Comparison of ENCODE assay signal across 8 cellular contexts in the genomic region with DNA sequence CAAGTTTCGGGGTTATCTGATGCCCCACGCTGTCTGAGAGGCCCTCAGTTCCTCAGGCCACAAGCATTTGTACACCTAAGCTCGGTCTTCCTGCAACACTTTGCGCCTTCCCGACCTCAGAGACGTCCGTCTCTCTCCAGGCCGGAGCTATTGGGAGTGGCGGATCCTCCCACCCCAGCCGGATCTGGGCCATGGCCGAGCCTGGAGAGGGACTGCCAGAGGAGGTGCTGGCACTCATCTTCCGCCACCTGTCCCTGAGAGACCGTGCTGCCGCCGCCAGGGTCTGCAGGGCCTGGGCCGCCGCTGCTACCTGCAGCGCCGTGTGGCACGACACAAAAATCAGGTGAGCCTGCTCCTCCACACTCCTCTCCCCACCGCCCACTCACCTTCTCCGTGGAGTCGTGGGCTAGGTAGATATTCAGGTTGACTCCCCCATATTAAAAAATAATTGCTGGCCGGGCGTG. TPM values are rescaled to one million over a fixed set of nuclear protein-coding genes. Genes with fewer than 3 reads are reported as not detected.
A peak's percentile ranks its signal among the peaks of the same experiment; 100 is the strongest.
DNase-seq lines count a peak whose midpoint lies in the region; ATAC-seq and TF ChIP-seq lines count a peak whose summit lies in the region.

No MANE protein-coding gene starts in this region.

- peak overlapping the region; percentile 93; the same call in 1 of the 2 replicates for H3K4me2 ChIP-seq in DOHH2 (ENCODE audit: low read length)

- peaks cover 20% of the 10 kb centered on the region for H3K36me3 Mint-ChIP-seq in activated CD8-positive, alpha-beta T cell treated with anti-CD3 and anti-CD28 coated beads for 36 hours (ENCODE audit: low read depth)
- H3K36me3 Mint-ChIP-seq in glutamatergic neuron (ENCODE audit: unreplicated experiment) (no peaks in the 10 kb centered on the region), HFFc6 (ENCODE audit: low read depth) (no peaks in the 10 kb centered on the region)

- TF ChIP-seq CTCF in DOHH2 (IDR thresholded peaks at IDR 0.05; ENCODE audit: low read depth, low read length, poor library complexity, severe bottlenecking) (no peak), glutamatergic neuron (IDR thresholded peaks at IDR 0.05; ENCODE audit: partially characterized antibody, unreplicated experiment) (no peak), psoas muscle (IDR thresholded peaks at IDR 0.05) (no peak), HFFc6 (IDR thresholded peaks at IDR 0.05) (no peak)
- TF ChIP-seq CTCF in activated CD8-positive, alpha-beta T cell treated with anti-CD3 and anti-CD28 coated beads for 36 hours (IDR thresholded peaks at IDR 0.05) = no peak

- H3K27me3 ChIP-seq in DOHH2 (ENCODE audit: control insufficient read depth, low read length) (peaks cover 44% of the 10 kb centered on the region), psoas muscle (ENCODE audit: insufficient read depth in 3 of 3, low read length in 2 of 3) (no peaks in the 10 kb centered on the region)

- no peak for ATAC-seq in activated CD8-positive, alpha-beta T cell treated with anti-CD3 and anti-CD28 coated beads for 36 hours
- ATAC-seq in psoas muscle = peak; percentile 28 to 46 (median 37)
- no peak for ATAC-seq in HG02884 (IDR thresholded peaks at IDR 0.05; ENCODE audit: unreplicated experiment)

- CTCF ChIA-PET in activated CD8-positive, alpha-beta T cell treated with anti-CD3 and anti-CD28 coated beads for 36 hours (lab: Charles Lee) = interaction anchor here (1.4 to 15.9 kb wide), 6 partner anchors 10 to 142 kb away, joined by 5 to 209 read pairs (median 18); a partner anchor contains a TSS

- no peaks in the 10 kb centered on the region for H3K79me2 ChIP-seq in DOHH2 (ENCODE audit: control insufficient read depth, low read length)

- peaks cover 39% of the 10 kb centered on the region for H3K27me3 Mint-ChIP-seq in activated CD8-positive, alpha-beta T cell treated with anti-CD3 and anti-CD28 coated beads for 36 hours
- peaks cover 33% of the 10 kb centered on the region for H3K27me3 Mint-ChIP-seq in glutamatergic neuron (ENCODE audit: unreplicated experiment)
- peaks cover 14% of the 10 kb centered on the region for H3K27me3 Mint-ChIP-seq in HFFc6 (ENCODE audit: insufficient read depth)

- H4K20me1 ChIP-seq in DOHH2 (ENCODE audit: control insufficient read depth, insufficient read depth, low read depth, low read length) = peaks cover 12% of the 10 kb centered on the region; the same call in 1 of the 2 replicates

- H3K4me3 Mint-ChIP-seq in activated CD8-positive, alpha-beta T cell treated with anti-CD3 and anti-CD28 coated beads for 36 hours = peak overlapping the region; percentile 90
- H3K4me3 Mint-ChIP-seq in glutamatergic neuron (ENCODE audit: unreplicated experiment) (peak overlapping the region; percentile 34), HFFc6 (no peak overlapping the region; the same call in 1 of the 2 replicates)

- H3K9me3 ChIP-seq in DOHH2 (ENCODE audit: control insufficient read depth, insufficient read depth, low read length) (no peaks in the 10 kb centered on the region), psoas muscle (no peaks in the 10 kb centered on the region)

- no peaks in the 10 kb centered on the region for H3K9me2 ChIP-seq in DOHH2 (replicated peaks; ENCODE audit: control insufficient read depth, low read length)

- intact Hi-C loops in activated CD8-positive, alpha-beta T cell treated with anti-CD3 and anti-CD28 coated beads for 36 hours (cut with micrococcal nuclease) = no loop called here
- intact Hi-C loops in psoas muscle (cut with DNase I) = no loop called here

- H3K9me3 Mint-ChIP-seq in activated CD8-positive, alpha-beta T cell treated with anti-CD3 and anti-CD28 coated beads for 36 hours = no peaks in the 10 kb centered on the region
- H3K9me3 Mint-ChIP-seq in glutamatergic neuron (ENCODE audit: unreplicated experiment) (peaks cover 5% of the 10 kb centered on the region), HFFc6 (no peaks in the 10 kb centered on the region)

- WGBS in psoas muscle, 3 donors = 19 to 26% (median 23%) methylated on average over 25 of the region's 25 CpGs

- POLR2A ChIA-PET in activated CD8-positive, alpha-beta T cell treated with anti-CD3 and anti-CD28 coated beads for 36 hours (lab: Charles Lee) = interaction anchor here (0.8 to 5.6 kb wide), 3 partner anchors 11 to 33 kb away, joined by 3 to 67 read pairs (median 3); a partner anchor contains a TSS

- H3K27ac Mint-ChIP-seq in activated CD8-positive, alpha-beta T cell treated with anti-CD3 and anti-CD28 coated beads for 36 hours = no peak overlapping the region
- H3K27ac Mint-ChIP-seq in glutamatergic neuron (ENCODE audit: unreplicated experiment) (no peak overlapping the region), HFFc6 (no peak overlapping the region)

- peak; percentile 1 for DNase-seq in activated CD8-positive, alpha-beta T cell treated with anti-CD3 and anti-CD28 coated beads for 36 hours
- DNase-seq in glutamatergic neuron (no peak), psoas muscle (peak in 1 of 2 donors; percentile 80), DMS114 treated with DMSO at 0.1 percent for 48 hours (lab: John Stamatoyannopoulos, UW; ENCODE audit: unreplicated experiment) (no peak), HFFc6 (no peak)
- DNase-seq in stimulated activated CD4-positive, alpha-beta T cell treated with anti-CD3 and anti-CD28 coated beads, Interleukin-1b, Interleukin-23, amount 100 ng/mL, for 48 hours = no peak

- peaks cover 53% of the 10 kb centered on the region for H3K4me1 Mint-ChIP-seq in activated CD8-positive, alpha-beta T cell treated with anti-CD3 and anti-CD28 coated beads for 36 hours (ENCODE audit: low read depth)
- H3K4me1 Mint-ChIP-seq in glutamatergic neuron (ENCODE audit: low read depth, unreplicated experiment) = peaks cover 3% of the 10 kb centered on the region
- H3K4me1 Mint-ChIP-seq in HFFc6 (ENCODE audit: low read depth) = peaks cover 9% of the 10 kb centered on the region

- H3K36me3 ChIP-seq in DOHH2 (ENCODE audit: control insufficient read depth, low read length) (no peaks in the 10 kb centered on the region), psoas muscle (ENCODE audit: insufficient read depth in 1 of 2, low read depth in 1 of 2) (peaks cover 0 to 5% of the 10 kb centered on the region in 2 donors)

- no peak overlapping the region for H3K4me3 ChIP-seq in DOHH2 (ENCODE audit: low read length)
- peak overlapping the region; percentile 93 for H3K4me3 ChIP-seq in psoas muscle

- peaks cover 40% of the 10 kb centered on the region for H3K4me1 ChIP-seq in DOHH2 (ENCODE audit: control insufficient read depth, low read length)
- H3K4me1 ChIP-seq in psoas muscle = peaks cover 38% of the 10 kb centered on the region

- H3F3A ChIP-seq in DOHH2 (ENCODE audit: control insufficient read depth, insufficient read depth) = peaks cover 13% of the 10 kb centered on the region

- H3K27ac ChIP-seq in DOHH2 (ENCODE audit: low read depth, low read length) (no peak overlapping the region), psoas muscle (peak overlapping the region; percentile 93)

RNA-seq across cellular contexts. Expression of a gene that starts 1.9 kb away (rescaled TPM):
- total RNA-seq in activated CD8-positive, alpha-beta T cell treated with anti-CD3 and anti-CD28 coated beads for 36 hours = 10 to 100 TPM; 27.1 to 28.6 TPM
- total RNA-seq in glutamatergic neuron (ENCODE audit: unreplicated experiment) (3.1 TPM), psoas muscle (1 to 10 TPM; 4.5 to 8.6 (median 5.9) TPM)
- 1 to 10 TPM; 5.1 to 8.0 (median 5.9) TPM for polyA plus RNA-seq in psoas muscle
- 10 to 100 TPM in 1 of 6 experiments, 1 to 10 TPM in 5; 7.2 to 10.8 (median 7.8) TPM for total RNA-seq in HFFc6 (2021; fragmentation: NEBNext Ultra II Directional; extraction: Animal tissue kit (Norgen Biotek cat#: 25700))

RNA-seq across cellular contexts. Expression of a gene that starts 1.9 kb away (rescaled TPM):
- 10 to 100 TPM; 28.4 to 31.2 TPM for total RNA-seq in activated CD8-positive, alpha-beta T cell treated with anti-CD3 and anti-CD28 coated beads for 36 hours
- 1.0 TPM for total RNA-seq in glutamatergic neuron (ENCODE audit: unreplicated experiment)
- total RNA-seq in psoas muscle = 1 to 10 TPM; 3.9 to 6.7 (median 5.9) TPM
- polyA plus RNA-seq in psoas muscle = 10 to 100 TPM in 2 of 3 donors, 1 to 10 TPM in 1; 7.4 to 14.2 (median 10.7) TPM
- total RNA-seq in HFFc6 (2021; fragmentation: NEBNext Ultra II Directional; extraction: Animal tissue kit (Norgen Biotek cat#: 25700)) = 10 to 100 TPM; 12.8 to 16.8 (median 15.8) TPM

RNA-seq across cellular contexts. Expression of a gene that starts 2.9 kb away (rescaled TPM):
- 10 to 100 TPM; 56.0 to 73.3 TPM for total RNA-seq in activated CD8-positive, alpha-beta T cell treated with anti-CD3 and anti-CD28 coated beads for 36 hours
- total RNA-seq in glutamatergic neuron (ENCODE audit: unreplicated experiment) (7.2 TPM), psoas muscle (10 to 100 TPM; 44.3 to 97.3 (median 57.6) TPM)
- 10 to 100 TPM; 15.1 to 47.8 (median 47.4) TPM for polyA plus RNA-seq in psoas muscle
- total RNA-seq in HFFc6 (2021; fragmentation: NEBNext Ultra II Directional; extraction: Animal tissue kit (Norgen Biotek cat#: 25700)) = 1 to 10 TPM; 3.3 to 5.5 (median 4.6) TPM

RNA-seq across cellular contexts. Expression of a gene that starts 8.7 kb away (rescaled TPM):
- 10 to 100 TPM; 24.5 to 25.3 TPM for total RNA-seq in activated CD8-positive, alpha-beta T cell treated with anti-CD3 and anti-CD28 coated beads for 36 hours
- total RNA-seq in glutamatergic neuron (ENCODE audit: unreplicated experiment) (8.8 TPM), psoas muscle (100 to 1,000 TPM in 2 of 4 donors, 10 to 100 TPM in 2; 53.6 to 114 (median 88.0) TPM)
- polyA plus RNA-seq in psoas muscle = 100 to 1,000 TPM in 1 of 3 donors, 10 to 100 TPM in 2; 90.6 to 133 (median 93.9) TPM
- total RNA-seq in HFFc6 (2021; fragmentation: NEBNext Ultra II Directional; extraction: Animal tissue kit (Norgen Biotek cat#: 25700)) = 10 to 100 TPM; 16.1 to 20.1 (median 17.7) TPM

RNA-seq across cellular contexts. Expression of a gene that starts 10.8 kb away (rescaled TPM):
- total RNA-seq in activated CD8-positive, alpha-beta T cell treated with anti-CD3 and anti-CD28 coated beads for 36 hours = 1 to 10 TPM; 2.1 to 2.5 TPM
- total RNA-seq in glutamatergic neuron (ENCODE audit: unreplicated experiment) = 1.0 TPM
- total RNA-seq in psoas muscle = 1 to 10 TPM in 3 of 4 donors, under 1 TPM in 1; 0.69 to 4.1 (median 2.3) TPM
- polyA plus RNA-seq in psoas muscle = 1 to 10 TPM in 1 of 3 donors, under 1 TPM in 2; 0.75 to 1.8 (median 0.86) TPM
- total RNA-seq in HFFc6 (2021; fragmentation: NEBNext Ultra II Directional; extraction: Animal tissue kit (Norgen Biotek cat#: 25700)) = 10 to 100 TPM; 45.7 to 55.1 (median 50.1) TPM

Comparison
In these comparisons a context has a peak if more than half of its experiments do, and no peak if none do; other contexts are left out.
1. ATAC-seq: peak in psoas muscle (4 of 4); none in activated CD8-positive, alpha-beta T cell treated with anti-CD3 and anti-CD28 coated beads for 36 hours (single experiment) and HG02884 (single experiment).